ENCODE assay signal across 17 cellular contexts in genomic region chr5:66015296-66015960, GRCh38.
DNase-seq lines count a peak whose midpoint lies in the region; ATAC-seq and TF ChIP-seq lines count a peak whose summit lies in the region.
"Had no signal": no experiment of that assay in that cellular context is flagged by ENCODE, and none has a peak within 500 bp of the region (broad histone marks: within the 10 kb centered on the region; RNA-seq: fewer than 3 reads in every experiment).

No MANE protein-coding gene starts in this region.

- no peaks in the 10 kb centered on the region for H3K9me3 ChIP-seq in CD4-positive, alpha-beta T cell (ENCODE audit: control insufficient read depth, low read length)
- H3K9me3 ChIP-seq in prostate gland: no peaks in the 10 kb centered on the region

- no peak overlapping the region for H3K4me3 Mint-ChIP-seq in CD4-positive, alpha-beta T cell
- H3K4me3 Mint-ChIP-seq in activated T-helper 17 cell treated with anti-CD3 and anti-CD28 coated beads, Interleukin-2, amount 50 U/mL, for 72 hours: no peak overlapping the region
- H3K4me3 Mint-ChIP-seq: T-helper 17 cell had no signal

- 80% methylated on average over 5 of the region's 5 CpGs for WGBS in prostate gland
- 82 to 87% methylated on average over 5 of the region's 5 CpGs for WGBS in lower leg skin, 2 donors

- no peaks in the 10 kb centered on the region for H3K4me1 ChIP-seq in prostate gland (replicated peaks)

- TF ChIP-seq POLR2A in prostate gland (IDR thresholded peaks at IDR 0.05) (no peak), lower leg skin (IDR thresholded peaks at IDR 0.05) (no peak)

- H3K27me3 Mint-ChIP-seq in CD4-positive, alpha-beta T cell: no peaks in the 10 kb centered on the region
- H3K27me3 Mint-ChIP-seq in activated T-helper 17 cell treated with anti-CD3 and anti-CD28 coated beads, Interleukin-2, amount 50 U/mL, for 72 hours: no peaks in the 10 kb centered on the region
- H3K27me3 Mint-ChIP-seq: T-helper 17 cell had no signal

- CTCF ChIA-PET in CD4-positive, alpha-beta T cell (lab: Charles Lee): interaction anchor here (0.5 to 0.9 kb wide), 2 partner anchors 255 to 1623 kb away, joined by 3 read pairs; no protein-coding TSS in a partner anchor

- peaks cover 75% of the 10 kb centered on the region for H3K36me3 Mint-ChIP-seq in CD4-positive, alpha-beta T cell (ENCODE audit: low read depth)
- H3K36me3 Mint-ChIP-seq in activated T-helper 17 cell treated with anti-CD3 and anti-CD28 coated beads, Interleukin-2, amount 50 U/mL, for 72 hours (ENCODE audit: low read depth): peaks cover 50% of the 10 kb centered on the region

- H3K27ac ChIP-seq in CD4-positive, alpha-beta T cell (ENCODE audit: low read depth, low read length): no peak overlapping the region
- H3K27ac ChIP-seq in prostate gland: no peak overlapping the region
- H3K27ac ChIP-seq: BLaER1 had no signal

- POLR2A ChIA-PET in CD4-positive, alpha-beta T cell (lab: Charles Lee): no interaction called here

- no peak overlapping the region for H3K4me3 ChIP-seq in cardiac fibroblast (replicated peaks in 1 of 2; ENCODE audit: low read depth in 2 of 2, low read length in 2 of 2)
- H3K4me3 ChIP-seq in fibroblast of pulmonary artery (replicated peaks; ENCODE audit: low read depth, low read length): no peak overlapping the region
- H3K4me3 ChIP-seq in prostate gland: no peak overlapping the region
- no peak overlapping the region for H3K4me3 ChIP-seq in lower leg skin (ENCODE audit: low read depth, poor library complexity, severe bottlenecking)
- H3K4me3 ChIP-seq: BLaER1 had no signal

- peaks cover 56% of the 10 kb centered on the region for H3K4me1 Mint-ChIP-seq in CD4-positive, alpha-beta T cell (ENCODE audit: low read depth)
- H3K4me1 Mint-ChIP-seq in activated T-helper 17 cell treated with anti-CD3 and anti-CD28 coated beads, Interleukin-2, amount 50 U/mL, for 72 hours: peaks cover 14% of the 10 kb centered on the region

- H3K36me3 ChIP-seq in prostate gland: no peaks in the 10 kb centered on the region

- no peaks in the 10 kb centered on the region for H3K9me3 Mint-ChIP-seq in CD4-positive, alpha-beta T cell
- no peaks in the 10 kb centered on the region for H3K9me3 Mint-ChIP-seq in activated T-helper 17 cell treated with anti-CD3 and anti-CD28 coated beads, Interleukin-2, amount 50 U/mL, for 72 hours

- intact Hi-C loops in CD4-positive, alpha-beta T cell (cut with DNase I, micrococcal nuclease): loop anchor here (5.0 kb wide), 3 partner anchors 83 to 533 kb away; partner anchors contain the start of gene ADAMTS6 (in 1 of the 2)
- intact Hi-C loops in prostate gland (cut with DNase I): no loop called here
- intact Hi-C loops in lower leg skin (cut with DNase I; ENCODE audit: low total_unique reads): no loop called here

- no peak for TF ChIP-seq CTCF in CD4-positive, alpha-beta T cell (IDR thresholded peaks at IDR 0.05)
- TF ChIP-seq CTCF in cardiac fibroblast (IDR thresholded peaks at IDR 0.05; ENCODE audit: low read depth, low read length) (no peak), fibroblast of pulmonary artery (IDR thresholded peaks at IDR 0.05; ENCODE audit: low read length, missing control alignments) (no peak), prostate gland (IDR thresholded peaks at IDR 0.05) (no peak), lower leg skin (IDR thresholded peaks at IDR 0.05) (no peak)

- no peak for DNase-seq in CD4-positive, alpha-beta T cell
- peak; percentile 3 for DNase-seq in HCEC 1CT
- DNase-seq in cardiac fibroblast (ENCODE audit: low read depth in 2 of 2): peak; percentile 19 to 22
- DNase-seq in fibroblast of pulmonary artery (ENCODE audit: low read depth): peak; percentile 33
- DNase-seq in SW480 (ENCODE audit: low spot score): no peak
- no peak for DNase-seq in prostate gland (ENCODE audit: low spot score)
- DNase-seq in lower leg skin (ENCODE audit: low spot score in 2 of 2): no peak
- DNase-seq: H7, KBM-7, NCI-H1417 treated with DMSO at 0.1 percent for 48 hours, NCI-H1930, NCI-H2171, NCI-H748 treated with DMSO at 0.1 percent for 48 hours, SHP77 treated with DMSO at 0.1 percent for 48 hours, T-helper 17 cell had no signal

- ATAC-seq in CD4-positive, alpha-beta T cell (ENCODE audit: poor library complexity): no peak
- no peak for ATAC-seq in activated T-helper 17 cell treated with anti-CD3 and anti-CD28 coated beads, Interleukin-2, amount 50 U/mL, for 72 hours (replicated peaks)
- ATAC-seq: T-helper 17 cell had no signal

- H3K27me3 ChIP-seq in CD4-positive, alpha-beta T cell (ENCODE audit: control insufficient read depth, insufficient read depth, low read length): no peaks in the 10 kb centered on the region
- no peaks in the 10 kb centered on the region for H3K27me3 ChIP-seq in prostate gland (replicated peaks; ENCODE audit: insufficient read depth)
- H3K27me3 ChIP-seq: BLaER1 had no signal

- peak overlapping the region; percentile 58 for H3K27ac Mint-ChIP-seq in CD4-positive, alpha-beta T cell
- no peak overlapping the region for H3K27ac Mint-ChIP-seq in activated T-helper 17 cell treated with anti-CD3 and anti-CD28 coated beads, Interleukin-2, amount 50 U/mL, for 72 hours

Comparison
In these comparisons a context has a peak if more than half of its experiments do, and no peak if none do; other contexts are left out.
1. DNase-seq: peak in HCEC 1CT (single experiment), cardiac fibroblast (2 of 2) and fibroblast of pulmonary artery (single experiment); none in CD4-positive, alpha-beta T cell (0 of 10), SW480 (single experiment), prostate gland (single experiment) and lower leg skin (0 of 2).
2. intact Hi-C loops: an anchor here in CD4-positive, alpha-beta T cell (5.0 kb wide); none called in prostate gland and lower leg skin.